12 cellular contexts compared by ENCODE assay signal in genomic region chr7:2819161-2819953, GRCh38. TPM values are rescaled to one million over a fixed set of nuclear protein-coding genes. Genes with fewer than 3 reads are reported as not detected.
DNase-seq lines count a peak whose midpoint lies in the region; ATAC-seq and TF ChIP-seq lines count a peak whose summit lies in the region.
"Had no signal": no experiment of that assay in that cellular context is flagged by ENCODE, and none has a peak within 500 bp of the region (broad histone marks: within the 10 kb centered on the region; RNA-seq: fewer than 3 reads in every experiment).

No MANE protein-coding gene starts in this region.

- H3K79me1 ChIP-seq in mesenchymal stem cell (replicated peaks; ENCODE audit: low read length, poor library complexity, severe bottlenecking) = no peaks in the 10 kb centered on the region

- no peak overlapping the region for H3K14ac ChIP-seq in mesenchymal stem cell (ENCODE audit: low read length in 2 of 2)

- CTCF ChIA-PET in Calu3 (lab: Charles Lee) = interaction anchor here (0.5 to 1.3 kb wide), 4 partner anchors 24 to 1048 kb away, joined by 3 to 7 read pairs (median 5); no protein-coding TSS in a partner anchor
- CTCF ChIA-PET in WTC11 (lab: Charles Lee) = interaction anchor here (1.2 to 1.3 kb wide), 2 partner anchors 14 to 100 kb away, joined by 3 read pairs; no protein-coding TSS in a partner anchor

- H2AK5ac ChIP-seq in mesenchymal stem cell (ENCODE audit: low read length, severe bottlenecking) = peak overlapping the region; percentile 75

- peak overlapping the region; percentile 81 to 93 for H3K18ac ChIP-seq in mesenchymal stem cell (ENCODE audit: low read depth in 1 of 2, low read length in 2 of 2)

- intact Hi-C loops in Calu3 (cut with micrococcal nuclease; ENCODE audit: unreplicated experiment) (no loop called here), esophagus squamous epithelium (cut with DNase I) (no loop called here)

- H3K36me3 ChIP-seq in mesenchymal stem cell (ENCODE audit: control insufficient read depth in 1 of 2, insufficient read depth in 2 of 2, low read depth in 1 of 2, low read length in 2 of 2) (peaks cover 0 to 6% of the 10 kb centered on the region in 2 experiments), esophagus squamous epithelium (no peaks in the 10 kb centered on the region)
- H3K36me3 ChIP-seq: thyroid gland had no signal

- H2BK5ac ChIP-seq in mesenchymal stem cell (ENCODE audit: low read depth, low read length, poor library complexity, severe bottlenecking) = no peak overlapping the region

- H3K4me3 Mint-ChIP-seq in Calu3 (ENCODE audit: low read depth, unreplicated experiment) (no peak overlapping the region), WTC11 (peak overlapping the region; percentile 3; the same call in 1 of the 2 replicates)
- H3K4me3 Mint-ChIP-seq: brain; CD8-positive, alpha-beta memory T cell had no signal

- peak overlapping the region; percentile 71 for H3K9ac ChIP-seq in mesenchymal stem cell (ENCODE audit: low read length)

- POLR2A ChIA-PET in WTC11 (lab: Charles Lee) = no interaction called here

- H3K27ac ChIP-seq in mesenchymal stem cell (ENCODE audit: low read length, poor library complexity, severe bottlenecking) (peak overlapping the region; percentile 99), esophagus squamous epithelium (no peak overlapping the region)
- H3K27ac ChIP-seq: thyroid gland had no signal

- H2BK120ac ChIP-seq in mesenchymal stem cell (ENCODE audit: low read depth, low read length) = peak overlapping the region; percentile 21

- H4K8ac ChIP-seq in mesenchymal stem cell (ENCODE audit: low read length) = peak overlapping the region; percentile 76

- DNase-seq in Calu3 (no peak), WTC11 (ENCODE audit: low spot score) (no peak), mesenchymal stem cell (no peak), ACHN (no peak), esophagus squamous epithelium (lab: John Stamatoyannopoulos, UW) (no peak)
- DNase-seq: CD8-positive, alpha-beta memory T cell; NCI-H2029; thyroid gland had no signal

- H3K4me1 ChIP-seq in mesenchymal stem cell (ENCODE audit: control insufficient read depth, insufficient read depth, low read depth, low read length) = peaks cover 47% of the 10 kb centered on the region
- H3K4me1 ChIP-seq in esophagus squamous epithelium = peaks cover 15 to 61% (median 28%) of the 10 kb centered on the region in 3 donors

- H3K9me3 ChIP-seq in mesenchymal stem cell (ENCODE audit: control insufficient read depth, low read length) (no peaks in the 10 kb centered on the region), esophagus squamous epithelium (no peaks in the 10 kb centered on the region)
- H3K9me3 ChIP-seq: thyroid gland had no signal

- no peak for TF ChIP-seq POLR2A in esophagus squamous epithelium (IDR thresholded peaks at IDR 0.05)

- H3K36me3 Mint-ChIP-seq in Calu3 (ENCODE audit: insufficient read depth, unreplicated experiment) (peaks cover 15% of the 10 kb centered on the region), WTC11 (no peaks in the 10 kb centered on the region)

- H3K4ac ChIP-seq in mesenchymal stem cell (ENCODE audit: low read depth in 1 of 2, low read length in 2 of 2) = peak overlapping the region; percentile 8 to 66

- H2BK15ac ChIP-seq in mesenchymal stem cell (ENCODE audit: low read depth, poor library complexity, severe bottlenecking) = no peak overlapping the region

- ATAC-seq in GM19351 (IDR thresholded peaks at IDR 0.05; ENCODE audit: unreplicated experiment) (peak; percentile 45), WTC11 (no peak), GM21515 (IDR thresholded peaks at IDR 0.05; ENCODE audit: unreplicated experiment) (no peak), GM19035 (IDR thresholded peaks at IDR 0.05; ENCODE audit: unreplicated experiment) (no peak)

- in situ Hi-C loops in ACHN (cut with HindIII; ENCODE audit: low pct_ligation_motif_present, low pct_unique_long_range_greater_than_20kb, low sequenced_read_pairs) = no loop called here

- no peak overlapping the region for H3K23ac ChIP-seq in mesenchymal stem cell (ENCODE audit: low read length in 2 of 2)

- no TSS peak for BruUV-seq in Calu3 (replicated peaks; lab: Mats Ljungman, UMichigan)

- WGBS in mesenchymal stem cell = 93% methylated on average over 14 of the region's 15 CpGs
- WGBS in esophagus squamous epithelium, 2 donors = 83 to 90% methylated on average over 13 of the region's 15 CpGs

- no peaks in the 10 kb centered on the region for H3K27me3 ChIP-seq in mesenchymal stem cell (ENCODE audit: control insufficient read depth in 1 of 2, insufficient read depth in 1 of 2, low read length in 2 of 2)
- H3K27me3 ChIP-seq in esophagus squamous epithelium = no peaks in the 10 kb centered on the region
- H3K27me3 ChIP-seq: thyroid gland had no signal

- no peak overlapping the region for H2AFZ ChIP-seq in mesenchymal stem cell (ENCODE audit: low read depth, low read length)

- H4K91ac ChIP-seq in mesenchymal stem cell (ENCODE audit: low read length) = peak overlapping the region; percentile 77

- H3K4me1 Mint-ChIP-seq in Calu3 (ENCODE audit: low read depth, unreplicated experiment) (peaks cover 61% of the 10 kb centered on the region), WTC11 (peaks cover 96% of the 10 kb centered on the region)

- H3K9me3 Mint-ChIP-seq in Calu3 (ENCODE audit: low read depth, unreplicated experiment) (no peaks in the 10 kb centered on the region), WTC11 (no peaks in the 10 kb centered on the region)
- H3K9me3 Mint-ChIP-seq: CD8-positive, alpha-beta memory T cell had no signal

- no peak overlapping the region for H3K4me2 ChIP-seq in mesenchymal stem cell (ENCODE audit: low read length, poor library complexity, severe bottlenecking)

- H3K27me3 Mint-ChIP-seq in Calu3 (ENCODE audit: unreplicated experiment) (no peaks in the 10 kb centered on the region), WTC11 (ENCODE audit: low read depth) (no peaks in the 10 kb centered on the region)
- H3K27me3 Mint-ChIP-seq: CD8-positive, alpha-beta memory T cell had no signal

- no peak for TF ChIP-seq CTCF in Calu3 (IDR thresholded peaks at IDR 0.05; ENCODE audit: unreplicated experiment)
- TF ChIP-seq CTCF in WTC11 (IDR thresholded peaks at IDR 0.05) = no peak
- TF ChIP-seq CTCF in esophagus squamous epithelium (IDR thresholded peaks at IDR 0.05) = no peak

- peak overlapping the region; percentile 46 to 95 for H2BK12ac ChIP-seq in mesenchymal stem cell (ENCODE audit: low read length in 2 of 2)

- peak overlapping the region; percentile 62 for H3K27ac Mint-ChIP-seq in Calu3 (ENCODE audit: unreplicated experiment)
- H3K27ac Mint-ChIP-seq in WTC11 = peak overlapping the region; percentile 94
- H3K27ac Mint-ChIP-seq: CD8-positive, alpha-beta memory T cell had no signal

- H3K4me3 ChIP-seq in mesenchymal stem cell (ENCODE audit: insufficient read depth in 1 of 2, low read depth in 1 of 2, low read length in 2 of 2) = no peak overlapping the region
- no peak overlapping the region for H3K4me3 ChIP-seq in esophagus squamous epithelium
- H3K4me3 ChIP-seq: thyroid gland had no signal

TF ChIP-seq in WTC11, 78 proteins besides CTCF, POLR2A, EP300 and RAD21:
- TF ChIP-seq PREB (CRISPR knock-in tag; IDR thresholded peaks at IDR 0.05; ENCODE audit: borderline replicate concordance) = no peak
- no peak for TF ChIP-seq ELF4 (CRISPR knock-in tag; IDR thresholded peaks at IDR 0.05; ENCODE audit: low read depth)
- TF ChIP-seq IRF1 (CRISPR knock-in tag; IDR thresholded peaks at IDR 0.05) = no peak
- TF ChIP-seq CDX4 (CRISPR knock-in tag; IDR thresholded peaks at IDR 0.05; ENCODE audit: borderline replicate concordance) = no peak
- no peak for TF ChIP-seq FOXP1 (CRISPR knock-in tag; IDR thresholded peaks at IDR 0.05; ENCODE audit: borderline replicate concordance)
- no peak for TF ChIP-seq PRRX2 (CRISPR knock-in tag; IDR thresholded peaks at IDR 0.05)
- no peak for TF ChIP-seq KAT7 (CRISPR knock-in tag; IDR thresholded peaks at IDR 0.05; ENCODE audit: borderline replicate concordance)
- no peak for TF ChIP-seq CBFB (CRISPR knock-in tag; IDR thresholded peaks at IDR 0.05; ENCODE audit: low read depth)

RNA-seq across cellular contexts. Expression of gene GNA12, which starts 24.8 kb away (rescaled TPM):
- 75.4 and 78.3 TPM in 2 replicates for total RNA-seq in Calu3 (2022)
- total RNA-seq in WTC11 (2021) = 89.2 to 99.6 TPM (median 90.3 TPM) in 3 replicates
- 78.8 TPM for polyA plus RNA-seq in mesenchymal stem cell (2013, experiment 1 of 2)
- 79.8 TPM for polyA plus RNA-seq in mesenchymal stem cell (2013, experiment 2 of 2)
- total RNA-seq in esophagus squamous epithelium = 10 to 100 TPM in 1 of 4 donors, 1 to 10 TPM in 3; 6.6 to 11.6 (median 7.6) TPM
